18 cellular contexts compared by ENCODE assay signal in the genomic region with DNA sequence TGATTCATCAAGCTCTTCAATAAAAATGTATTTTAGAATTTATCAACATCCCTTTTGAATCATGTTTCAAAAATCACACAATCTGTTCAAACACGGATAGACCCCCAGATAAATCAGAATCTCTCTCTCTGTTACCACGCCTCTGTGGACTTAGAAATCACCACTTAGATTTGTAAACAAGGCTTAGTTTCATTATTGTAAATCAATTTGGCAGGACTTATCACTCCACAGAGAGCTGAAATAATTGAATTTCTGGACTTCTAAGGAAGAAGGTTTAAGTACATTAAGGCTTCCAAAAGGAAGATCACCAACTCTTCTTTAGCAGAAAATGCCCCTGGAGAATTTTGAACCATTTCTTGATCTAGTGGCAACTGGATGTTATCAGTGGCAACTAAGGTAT.
DNase-seq lines count a peak whose midpoint lies in the region; ATAC-seq and TF ChIP-seq lines count a peak whose summit lies in the region.
"Had no signal": no experiment of that assay in that cellular context is flagged by ENCODE, and none has a peak within 500 bp of the region (broad histone marks: within the 10 kb centered on the region; RNA-seq: fewer than 3 reads in every experiment).

No MANE protein-coding gene starts in this region.

- H3K9ac ChIP-seq in mesenchymal stem cell (ENCODE audit: low read length): peak overlapping the region; percentile 82

- POLR2A ChIA-PET in HEK293T (lab: Yijun Ruan, JAX): no interaction called here

- H3K4me3 Mint-ChIP-seq in T-helper 1 cell treated with Interleukin-12 subunit alpha and Interleukin-12 subunit beta and Interleukin-4 antibody, amounts not matched to agents 30 μg/mL and 1 μg/mL, for 36 hours: peak overlapping the region; percentile 67
- H3K4me3 Mint-ChIP-seq in CD4-positive, CD25-positive, alpha-beta regulatory T cell: peak overlapping the region; percentile 23 to 90 (median 83)
- H3K4me3 Mint-ChIP-seq in T-helper 17 cell: peak overlapping the region; percentile 94

- no peaks in the 10 kb centered on the region for H3K36me3 ChIP-seq in CD4-positive, CD25-positive, alpha-beta regulatory T cell (ENCODE audit: control insufficient read depth, insufficient read depth, low read length)
- H3K36me3 ChIP-seq in mesenchymal stem cell (ENCODE audit: control insufficient read depth in 1 of 2, insufficient read depth in 2 of 2, low read depth in 1 of 2, low read length in 2 of 2): peaks cover 0 to 5% of the 10 kb centered on the region in 2 experiments
- H3K36me3 ChIP-seq in upper lobe of right lung: no peaks in the 10 kb centered on the region

- H4K8ac ChIP-seq in mesenchymal stem cell (ENCODE audit: low read length): no peak overlapping the region

- H2BK12ac ChIP-seq in mesenchymal stem cell (ENCODE audit: low read length in 2 of 2): no peak overlapping the region

- no peak overlapping the region for H3K18ac ChIP-seq in mesenchymal stem cell (ENCODE audit: low read depth in 1 of 2, low read length in 2 of 2)

- no peaks in the 10 kb centered on the region for H3K27me3 ChIP-seq in CD4-positive, CD25-positive, alpha-beta regulatory T cell (ENCODE audit: control insufficient read depth, insufficient read depth, low read length)
- H3K27me3 ChIP-seq in mesenchymal stem cell (ENCODE audit: control insufficient read depth in 1 of 2, insufficient read depth in 1 of 2, low read length in 2 of 2): no peaks in the 10 kb centered on the region
- no peaks in the 10 kb centered on the region for H3K27me3 ChIP-seq in upper lobe of right lung

- H3K4me1 ChIP-seq in CD4-positive, CD25-positive, alpha-beta regulatory T cell (ENCODE audit: control insufficient read depth, insufficient read depth, low read length, poor library complexity, severe bottlenecking): peaks cover 9% of the 10 kb centered on the region
- H3K4me1 ChIP-seq in mesenchymal stem cell (ENCODE audit: control insufficient read depth, insufficient read depth, low read depth, low read length): peaks cover 5% of the 10 kb centered on the region
- peaks cover 18% of the 10 kb centered on the region for H3K4me1 ChIP-seq in upper lobe of right lung

- intact Hi-C loops in upper lobe of right lung (cut with DNase I): no loop called here

- H3K36me3 Mint-ChIP-seq in T-helper 1 cell treated with Interleukin-12 subunit alpha and Interleukin-12 subunit beta and Interleukin-4 antibody, amounts not matched to agents 30 μg/mL and 1 μg/mL, for 36 hours (ENCODE audit: low read depth): no peaks in the 10 kb centered on the region
- no peaks in the 10 kb centered on the region for H3K36me3 Mint-ChIP-seq in CD4-positive, CD25-positive, alpha-beta regulatory T cell
- peaks cover 4% of the 10 kb centered on the region for H3K36me3 Mint-ChIP-seq in T-helper 17 cell (ENCODE audit: low read depth)
- H3K36me3 Mint-ChIP-seq: immature natural killer cell; natural killer cell treated with Interleukin-12 subunit alpha and Interleukin-12 subunit beta and Interleukin-15 and Interleukin-18, amount 100 ng/mL, for 72 hours; stimulated activated memory B cell treated with anti-CD40 and anti-IgM and Interleukin-4, amounts not matched to agents 10 μg/mL and 1 μg/mL and 100 μg/mL, for 72 hours had no signal

- no peak overlapping the region for H3K27ac Mint-ChIP-seq in T-helper 1 cell treated with Interleukin-12 subunit alpha and Interleukin-12 subunit beta and Interleukin-4 antibody, amounts not matched to agents 30 μg/mL and 1 μg/mL, for 36 hours
- peak overlapping the region; percentile 89 to 97 (median 95) for H3K27ac Mint-ChIP-seq in CD4-positive, CD25-positive, alpha-beta regulatory T cell
- peak overlapping the region; percentile 92 for H3K27ac Mint-ChIP-seq in T-helper 17 cell
- H3K27ac Mint-ChIP-seq: type B pancreatic cell had no signal

- no peak overlapping the region for H2AK5ac ChIP-seq in mesenchymal stem cell (ENCODE audit: low read length, severe bottlenecking)

- H4K91ac ChIP-seq in mesenchymal stem cell (ENCODE audit: low read length): no peak overlapping the region

- 57% methylated on average over 1 of the region's 2 CpGs for WGBS in mesenchymal stem cell

- no peak overlapping the region for H2AFZ ChIP-seq in mesenchymal stem cell (ENCODE audit: low read depth, low read length)

- H2BK120ac ChIP-seq in mesenchymal stem cell (ENCODE audit: low read depth, low read length): no peak overlapping the region

- CTCF ChIA-PET in HEK293T (lab: Yijun Ruan, JAX): interaction anchor here (0.7 kb wide), 1 partner anchor 8 kb away, joined by 3 read pairs; no protein-coding TSS in a partner anchor

- H2BK15ac ChIP-seq in mesenchymal stem cell (ENCODE audit: low read depth, poor library complexity, severe bottlenecking): no peak overlapping the region

- no peak overlapping the region for H3K4ac ChIP-seq in mesenchymal stem cell (ENCODE audit: low read depth in 1 of 2, low read length in 2 of 2)

- peaks cover 35% of the 10 kb centered on the region for H3K4me1 Mint-ChIP-seq in T-helper 1 cell treated with Interleukin-12 subunit alpha and Interleukin-12 subunit beta and Interleukin-4 antibody, amounts not matched to agents 30 μg/mL and 1 μg/mL, for 36 hours (ENCODE audit: low read depth)
- H3K4me1 Mint-ChIP-seq in CD4-positive, CD25-positive, alpha-beta regulatory T cell: peaks cover 18 to 49% (median 39%) of the 10 kb centered on the region in 4 donors
- H3K4me1 Mint-ChIP-seq in T-helper 17 cell: peaks cover 29% of the 10 kb centered on the region

- no peak for ATAC-seq in CD4-positive, CD25-positive, alpha-beta regulatory T cell (ENCODE audit: low read depth in 2 of 2)
- ATAC-seq in T-helper 17 cell (no peak), upper lobe of right lung (no peak), HG03442 (IDR thresholded peaks at IDR 0.05; ENCODE audit: unreplicated experiment) (no peak)
- ATAC-seq: natural killer cell treated with Interleukin-12 subunit alpha and Interleukin-12 subunit beta and Interleukin-15 and Interleukin-18, amount 100 ng/mL, for 72 hours; Right ventricle myocardium inferior; stimulated activated memory B cell treated with anti-CD40 and anti-IgM and Interleukin-4, amounts not matched to agents 10 μg/mL and 1 μg/mL and 100 μg/mL, for 72 hours had no signal

- peaks cover 8% of the 10 kb centered on the region for H3K79me1 ChIP-seq in mesenchymal stem cell (replicated peaks; ENCODE audit: low read length, poor library complexity, severe bottlenecking)

- H3K23ac ChIP-seq in mesenchymal stem cell (ENCODE audit: low read length in 2 of 2): no peak overlapping the region

- no peak overlapping the region for H3K14ac ChIP-seq in mesenchymal stem cell (ENCODE audit: low read length in 2 of 2)

- no peaks in the 10 kb centered on the region for H3K27me3 Mint-ChIP-seq in T-helper 1 cell treated with Interleukin-12 subunit alpha and Interleukin-12 subunit beta and Interleukin-4 antibody, amounts not matched to agents 30 μg/mL and 1 μg/mL, for 36 hours (ENCODE audit: low read depth)
- no peaks in the 10 kb centered on the region for H3K27me3 Mint-ChIP-seq in CD4-positive, CD25-positive, alpha-beta regulatory T cell
- H3K27me3 Mint-ChIP-seq in T-helper 17 cell: no peaks in the 10 kb centered on the region
- H3K27me3 Mint-ChIP-seq: stimulated activated memory B cell treated with anti-CD40 and anti-IgM and Interleukin-4, amounts not matched to agents 10 μg/mL and 1 μg/mL and 100 μg/mL, for 72 hours; type B pancreatic cell had no signal

- no peaks in the 10 kb centered on the region for H3K9me3 Mint-ChIP-seq in T-helper 1 cell treated with Interleukin-12 subunit alpha and Interleukin-12 subunit beta and Interleukin-4 antibody, amounts not matched to agents 30 μg/mL and 1 μg/mL, for 36 hours
- H3K9me3 Mint-ChIP-seq in CD4-positive, CD25-positive, alpha-beta regulatory T cell: no peaks in the 10 kb centered on the region
- H3K9me3 Mint-ChIP-seq: natural killer cell treated with Interleukin-12 subunit alpha and Interleukin-12 subunit beta and Interleukin-15 and Interleukin-18, amount 100 ng/mL, for 72 hours; stimulated activated memory B cell treated with anti-CD40 and anti-IgM and Interleukin-4, amounts not matched to agents 10 μg/mL and 1 μg/mL and 100 μg/mL, for 72 hours; type B pancreatic cell had no signal

- H3K27ac ChIP-seq in CD4-positive, CD25-positive, alpha-beta regulatory T cell (ENCODE audit: insufficient read depth, low read length, poor library complexity, severe bottlenecking): no peak overlapping the region
- H3K27ac ChIP-seq in mesenchymal stem cell (ENCODE audit: low read length, poor library complexity, severe bottlenecking) (no peak overlapping the region), upper lobe of right lung (no peak overlapping the region)

- DNase-seq in T-helper 1 cell: no peak
- DNase-seq in CD4-positive, CD25-positive, alpha-beta regulatory T cell: peak in 1 of 3 donors; percentile 10
- DNase-seq in T-helper 17 cell: no peak
- DNase-seq in mesenchymal stem cell: no peak
- no peak for DNase-seq in upper lobe of right lung
- no peak for DNase-seq in HEK293T (ENCODE audit: extremely low spot score)
- DNase-seq: activated CD4-positive, CD25-positive, alpha-beta regulatory T cell treated with anti-CD3 and anti-CD28 coated beads, Interleukin-2, amount 50 U/mL, for 72 hours; Caco-2; cortex of kidney; immature natural killer cell; Kasumi-1; stimulated activated CD4-positive, alpha-beta T cell treated with anti-CD3 and anti-CD28 coated beads, Interleukin-12 subunit alpha, Interleukin-12 subunit beta, amount 100 ng/mL, for 4 hours had no signal

- no peak for TF ChIP-seq CTCF in upper lobe of right lung (IDR thresholded peaks at IDR 0.05)

- H3K4me3 ChIP-seq in CD4-positive, CD25-positive, alpha-beta regulatory T cell (ENCODE audit: low read depth, low read length): peak overlapping the region; percentile 80
- no peak overlapping the region for H3K4me3 ChIP-seq in mesenchymal stem cell (ENCODE audit: insufficient read depth in 1 of 2, low read depth in 1 of 2, low read length in 2 of 2)
- H3K4me3 ChIP-seq in upper lobe of right lung: no peak overlapping the region

- H2BK5ac ChIP-seq in mesenchymal stem cell (ENCODE audit: low read depth, low read length, poor library complexity, severe bottlenecking): no peak overlapping the region

- H3K9me3 ChIP-seq in CD4-positive, CD25-positive, alpha-beta regulatory T cell (ENCODE audit: control insufficient read depth in 2 of 2, low read length in 2 of 2): no peaks in the 10 kb centered on the region
- H3K9me3 ChIP-seq in T-helper 17 cell (ENCODE audit: control insufficient read depth, low read length, poor library complexity, severe bottlenecking): no peaks in the 10 kb centered on the region
- no peaks in the 10 kb centered on the region for H3K9me3 ChIP-seq in mesenchymal stem cell (ENCODE audit: control insufficient read depth, low read length)
- H3K9me3 ChIP-seq in upper lobe of right lung: no peaks in the 10 kb centered on the region
- H3K9me3 ChIP-seq: Caco-2 had no signal

- H3K4me2 ChIP-seq in mesenchymal stem cell (ENCODE audit: low read length, poor library complexity, severe bottlenecking): no peak overlapping the region

TF ChIP-seq in HEK293T, 16 proteins besides CTCF, POLR2A, EP300 and RAD21 (continues in another document):
- TF ChIP-seq NFRKB (IDR thresholded peaks at IDR 0.05) (no peak), SUZ12 (IDR thresholded peaks at IDR 0.05) (no peak), BHLHE40 (IDR thresholded peaks at IDR 0.05; ENCODE audit: borderline replicate concordance) (no peak), FOXM1 (IDR thresholded peaks at IDR 0.05; ENCODE audit: borderline replicate concordance) (no peak), TARDBP (IDR thresholded peaks at IDR 0.05) (no peak)
